Comparison of ENCODE assay signal across 8 cellular contexts in the genomic region with DNA sequence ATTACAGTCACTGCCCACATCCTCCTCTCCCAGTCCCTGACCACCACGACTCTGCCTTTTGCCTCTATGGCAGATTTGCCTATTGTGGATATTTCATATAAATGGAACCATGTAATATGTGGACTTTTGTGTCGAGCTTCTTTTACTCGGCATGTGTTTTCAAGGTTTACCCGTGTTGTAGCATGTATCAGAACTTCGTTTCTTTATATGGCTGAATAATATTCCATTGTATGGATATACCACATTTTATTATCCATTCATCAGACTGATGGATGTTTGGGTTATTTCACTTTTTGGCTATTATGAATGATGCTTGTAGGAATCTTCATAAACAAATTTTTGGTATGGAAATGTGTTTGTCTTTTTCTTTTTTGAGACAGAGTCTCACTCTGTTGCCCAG. TPM values are rescaled to one million over a fixed set of nuclear protein-coding genes. Genes with fewer than 3 reads are reported as not detected.
"Had no signal": no experiment of that assay in that cellular context is flagged by ENCODE, and none has a peak within 500 bp of the region (broad histone marks: within the 10 kb centered on the region; RNA-seq: fewer than 3 reads in every experiment).

No MANE protein-coding gene starts in this region.

- H3K4me3 ChIP-seq: K562 had no signal

- DNase-seq: IMR-90, KBM-7, KG1 had no signal

- ATAC-seq: K562 had no signal

- FAIRE-seq: HTR-8/SVneo, K562 had no signal

- H3K27ac ChIP-seq: HL-60 had no signal

RNA-seq across cellular contexts. Expression of a gene that starts 43.7 kb away (rescaled TPM):
- total RNA-seq: HT-29, IMR-90 had no signal
- polyA plus RNA-seq: IgD-negative memory B cell had no signal
